ENCODE assay signal across 14 cellular contexts in genomic region chr2:221203846-221204245, GRCh38.
DNase-seq lines count a peak whose midpoint lies in the region; ATAC-seq and TF ChIP-seq lines count a peak whose summit lies in the region.
"Had no signal": no experiment of that assay in that cellular context is flagged by ENCODE, and none has a peak within 500 bp of the region (broad histone marks: within the 10 kb centered on the region; RNA-seq: fewer than 3 reads in every experiment).

No MANE protein-coding gene starts in this region.

- H3K4me3 ChIP-seq in epithelial cell of esophagus (ENCODE audit: low read length): no peak overlapping the region
- H3K4me3 ChIP-seq: tibial nerve had no signal

- TF ChIP-seq CTCF in epithelial cell of esophagus (IDR thresholded peaks at IDR 0.05; ENCODE audit: insufficient read depth, low read depth, low read length, missing control alignments): no peak

- no peak for ATAC-seq in HG02642 (IDR thresholded peaks at IDR 0.05; ENCODE audit: poor library complexity, unreplicated experiment)
- ATAC-seq: stimulated activated effector memory CD8-positive, alpha-beta T cell treated with anti-CD3 and anti-CD28 coated beads, Interleukin-12 subunit alpha, Interleukin-12 subunit beta, amount 100 ng/mL, for 72 hours had no signal

- peak; percentile 63 for DNase-seq in DMS153 (lab: John Stamatoyannopoulos, UW)
- DNase-seq in LHCN-M2 (ENCODE audit: low read depth): peak; percentile 0
- peak; percentile 87 for DNase-seq in NCI-H2171 (lab: John Stamatoyannopoulos, UW)
- peak; percentile 51 for DNase-seq in epithelial cell of esophagus (ENCODE audit: low read depth)
- DNase-seq in SK-N-DZ (ENCODE audit: low spot score): no peak
- no peak for DNase-seq in NCI-H2081 treated with DMSO at 0.1 percent for 48 hours (lab: John Stamatoyannopoulos, UW)
- DNase-seq: activated CD4-positive, alpha-beta T cell treated with anti-CD3 and anti-CD28 coated beads, Interleukin-2, amount 50 U/mL, for 1 hour; BE2C; DND-41; stimulated activated CD4-positive, alpha-beta T cell treated with anti-CD3 and anti-CD28 coated beads, Interleukin-12 subunit alpha, Interleukin-12 subunit beta, amount 100 ng/mL, for 4 hours; SW 1271 had no signal

Comparison
In these comparisons a context has a peak if more than half of its experiments do, and no peak if none do; other contexts are left out.
1. DNase-seq: peak in DMS153 (single experiment), LHCN-M2 (single experiment), NCI-H2171 (single experiment) and epithelial cell of esophagus (single experiment); none in SK-N-DZ (single experiment) and NCI-H2081 treated with DMSO at 0.1 percent for 48 hours (single experiment).